11 cellular contexts compared by ENCODE assay signal in genomic region chr14:85530626-85531025, GRCh38. TPM values are rescaled to one million over a fixed set of nuclear protein-coding genes. Genes with fewer than 3 reads are reported as not detected.
DNase-seq lines count a peak whose midpoint lies in the region; ATAC-seq lines count a peak whose summit lies in the region.
"Had no signal": no experiment of that assay in that cellular context is flagged by ENCODE, and none has a peak within 500 bp of the region (broad histone marks: within the 10 kb centered on the region; RNA-seq: fewer than 3 reads in every experiment).

No MANE protein-coding gene starts in this region.

- peak overlapping the region; percentile 94 for H3K27ac ChIP-seq in epithelial cell of prostate
- no peak overlapping the region for H3K27ac ChIP-seq in urinary bladder (ENCODE audit: low read depth)

- no peak overlapping the region for H3K4me3 Mint-ChIP-seq in activated naive CD8-positive, alpha-beta T cell treated with anti-CD3 and anti-CD28 coated beads, Interleukin-2, amount 50 U/mL, for 24 hours
- no peak overlapping the region for H3K4me3 Mint-ChIP-seq in activated naive CD8-positive, alpha-beta T cell treated with anti-CD3 and anti-CD28 coated beads for 36 hours
- peak overlapping the region; percentile 77 for H3K4me3 Mint-ChIP-seq in natural killer cell treated with Interleukin-12 subunit alpha and Interleukin-12 subunit beta and Interleukin-15 and Interleukin-18, amount 100 ng/mL, for 72 hours
- H3K4me3 Mint-ChIP-seq: activated T-cell treated with anti-CD3 and anti-CD28 coated beads, Interleukin-2, amount 50 U/mL, for 4 hours had no signal

- H3K27ac Mint-ChIP-seq in activated naive CD8-positive, alpha-beta T cell treated with anti-CD3 and anti-CD28 coated beads, Interleukin-2, amount 50 U/mL, for 24 hours: peak overlapping the region; percentile 19
- no peak overlapping the region for H3K27ac Mint-ChIP-seq in activated naive CD8-positive, alpha-beta T cell treated with anti-CD3 and anti-CD28 coated beads for 36 hours
- H3K27ac Mint-ChIP-seq in natural killer cell treated with Interleukin-12 subunit alpha and Interleukin-12 subunit beta and Interleukin-15 and Interleukin-18, amount 100 ng/mL, for 72 hours: no peak overlapping the region

- DNase-seq in activated naive CD8-positive, alpha-beta T cell treated with anti-CD3 and anti-CD28 coated beads, Interleukin-2, amount 50 U/mL, for 24 hours: no peak
- no peak for DNase-seq in activated naive CD8-positive, alpha-beta T cell treated with anti-CD3 and anti-CD28 coated beads for 36 hours
- no peak for DNase-seq in epithelial cell of prostate (ENCODE audit: low read depth, low spot score)
- DNase-seq in natural killer cell treated with Interleukin-12 subunit alpha and Interleukin-12 subunit beta and Interleukin-15 and Interleukin-18, amount 100 ng/mL, for 72 hours (ENCODE audit: low spot score): no peak
- no peak for DNase-seq in islet precursor cell
- DNase-seq in activated CD4-positive, alpha-beta T cell treated with anti-CD3 and anti-CD28 coated beads for 1 hour: no peak
- DNase-seq: activated T-cell treated with anti-CD3 and anti-CD28 coated beads, Interleukin-2, amount 50 U/mL, for 4 hours; BE2C; PC-3 had no signal

- peaks cover 1% of the 10 kb centered on the region for H3K4me1 ChIP-seq in urinary bladder (ENCODE audit: insufficient read depth)
- H3K4me1 ChIP-seq: BE2C had no signal

- 3% methylated on average over 7 of the region's 7 CpGs for WGBS in urinary bladder

- peaks cover 7% of the 10 kb centered on the region for H3K4me1 Mint-ChIP-seq in activated naive CD8-positive, alpha-beta T cell treated with anti-CD3 and anti-CD28 coated beads, Interleukin-2, amount 50 U/mL, for 24 hours
- H3K4me1 Mint-ChIP-seq in activated naive CD8-positive, alpha-beta T cell treated with anti-CD3 and anti-CD28 coated beads for 36 hours: peaks cover 22% of the 10 kb centered on the region
- peaks cover 20 to 29% of the 10 kb centered on the region in 2 donors for H3K4me1 Mint-ChIP-seq in natural killer cell treated with Interleukin-12 subunit alpha and Interleukin-12 subunit beta and Interleukin-15 and Interleukin-18, amount 100 ng/mL, for 72 hours (ENCODE audit: low read depth in 2 of 2)

- peak overlapping the region; percentile 39 for H3K4me3 ChIP-seq in urinary bladder (ENCODE audit: low read depth, low read length)

- no peaks in the 10 kb centered on the region for H3K9me3 Mint-ChIP-seq in activated naive CD8-positive, alpha-beta T cell treated with anti-CD3 and anti-CD28 coated beads, Interleukin-2, amount 50 U/mL, for 24 hours
- peaks cover 3% of the 10 kb centered on the region for H3K9me3 Mint-ChIP-seq in activated naive CD8-positive, alpha-beta T cell treated with anti-CD3 and anti-CD28 coated beads for 36 hours
- peaks cover 2% of the 10 kb centered on the region for H3K9me3 Mint-ChIP-seq in natural killer cell treated with Interleukin-12 subunit alpha and Interleukin-12 subunit beta and Interleukin-15 and Interleukin-18, amount 100 ng/mL, for 72 hours
- H3K9me3 Mint-ChIP-seq: activated T-cell treated with anti-CD3 and anti-CD28 coated beads, Interleukin-2, amount 50 U/mL, for 4 hours had no signal

- no peaks in the 10 kb centered on the region for H3K36me3 ChIP-seq in urinary bladder (ENCODE audit: insufficient read depth)
- H3K36me3 ChIP-seq: BE2C had no signal

- H3K27me3 Mint-ChIP-seq in activated naive CD8-positive, alpha-beta T cell treated with anti-CD3 and anti-CD28 coated beads, Interleukin-2, amount 50 U/mL, for 24 hours: peaks cover 73% of the 10 kb centered on the region
- H3K27me3 Mint-ChIP-seq in activated naive CD8-positive, alpha-beta T cell treated with anti-CD3 and anti-CD28 coated beads for 36 hours: peaks cover 89% of the 10 kb centered on the region
- H3K27me3 Mint-ChIP-seq in natural killer cell treated with Interleukin-12 subunit alpha and Interleukin-12 subunit beta and Interleukin-15 and Interleukin-18, amount 100 ng/mL, for 72 hours: peaks cover 53 to 66% of the 10 kb centered on the region in 2 donors

- ATAC-seq in activated naive CD8-positive, alpha-beta T cell treated with anti-CD3 and anti-CD28 coated beads, Interleukin-2, amount 50 U/mL, for 24 hours: no peak
- ATAC-seq in natural killer cell treated with Interleukin-12 subunit alpha and Interleukin-12 subunit beta and Interleukin-15 and Interleukin-18, amount 100 ng/mL, for 72 hours: no peak
- ATAC-seq in GM21717 (IDR thresholded peaks at IDR 0.05; ENCODE audit: unreplicated experiment): no peak
- ATAC-seq: activated T-cell treated with anti-CD3 and anti-CD28 coated beads, Interleukin-2, amount 50 U/mL, for 4 hours; PC-3 had no signal

- H3K36me3 Mint-ChIP-seq in activated naive CD8-positive, alpha-beta T cell treated with anti-CD3 and anti-CD28 coated beads, Interleukin-2, amount 50 U/mL, for 24 hours (ENCODE audit: low read depth): no peaks in the 10 kb centered on the region
- H3K36me3 Mint-ChIP-seq in activated naive CD8-positive, alpha-beta T cell treated with anti-CD3 and anti-CD28 coated beads for 36 hours: peaks cover 2% of the 10 kb centered on the region
- no peaks in the 10 kb centered on the region for H3K36me3 Mint-ChIP-seq in natural killer cell treated with Interleukin-12 subunit alpha and Interleukin-12 subunit beta and Interleukin-15 and Interleukin-18, amount 100 ng/mL, for 72 hours

RNA-seq across cellular contexts. Expression of gene FLRT2, which starts 0.7 kb away (rescaled TPM):
- total RNA-seq in activated naive CD8-positive, alpha-beta T cell treated with anti-CD3 and anti-CD28 coated beads for 36 hours: not detected
- 1 to 10 TPM in 1 of 2 donors, under 1 TPM in 1; 0.25 to 1.5 TPM for total RNA-seq in natural killer cell treated with Interleukin-12 subunit alpha and Interleukin-12 subunit beta and Interleukin-15 and Interleukin-18, amount 100 ng/mL, for 72 hours
- 194 TPM for total RNA-seq in urinary bladder
- 15.7 TPM for polyA plus RNA-seq in urinary bladder

Comparison
In these comparisons a context has a peak if more than half of its experiments do, and no peak if none do; other contexts are left out.
1. RNA of gene FLRT2, which starts 0.7 kb away (total RNA-seq): 194 TPM in urinary bladder (single experiment); 0.25 to 1.5 TPM in natural killer cell treated with Interleukin-12 subunit alpha and Interleukin-12 subunit beta and Interleukin-15 and Interleukin-18, amount 100 ng/mL, for 72 hours and not detected in activated naive CD8-positive, alpha-beta T cell treated with anti-CD3 and anti-CD28 coated beads for 36 hours; every median in the first group is over 10 times any median in the second.